In genomic region chr2:127185093-127185492, GRCh38 we compare ENCODE assay signal across 13 cellular contexts. TPM values are rescaled to one million over a fixed set of nuclear protein-coding genes. Genes with fewer than 3 reads are reported as not detected.
DNase-seq lines count a peak whose midpoint lies in the region; ATAC-seq and TF ChIP-seq lines count a peak whose summit lies in the region.
"Had no signal": no experiment of that assay in that cellular context is flagged by ENCODE, and none has a peak within 500 bp of the region (broad histone marks: within the 10 kb centered on the region; RNA-seq: fewer than 3 reads in every experiment).

No MANE protein-coding gene starts in this region.

- no peaks in the 10 kb centered on the region; the same call in 1 of the 2 replicates for H3F3A ChIP-seq in Loucy (ENCODE audit: low read depth)

- peak overlapping the region; percentile 39 to 46 for H3K27ac Mint-ChIP-seq in activated naive CD4-positive, alpha-beta T cell treated with anti-CD3 and anti-CD28 coated beads, Interleukin-2, amount 50 U/mL, for 72 hours

- no peak overlapping the region for H3K9ac ChIP-seq in Loucy (ENCODE audit: low read depth, low read length, poor library complexity, severe bottlenecking)

- H3K9me3 ChIP-seq in Loucy (ENCODE audit: insufficient read depth, low read depth, low read length) (no peaks in the 10 kb centered on the region), stomach (no peaks in the 10 kb centered on the region)

- H3K4me1 ChIP-seq in Loucy (ENCODE audit: insufficient read depth, low read length, poor library complexity, severe bottlenecking) (no peaks in the 10 kb centered on the region), stomach (no peaks in the 10 kb centered on the region)

- ATAC-seq in activated naive CD4-positive, alpha-beta T cell treated with anti-CD3 and anti-CD28 coated beads, Interleukin-2, amount 50 U/mL, for 72 hours: peak; percentile 32 to 50
- ATAC-seq in GM19463 (IDR thresholded peaks at IDR 0.05; ENCODE audit: unreplicated experiment): no peak

- no peak for TF ChIP-seq EP300 in stomach (IDR thresholded peaks at IDR 0.05)

- intact Hi-C loops in stomach (cut with DNase I; ENCODE audit: low total_unique reads): no loop called here

- TF ChIP-seq POLR2A in stomach (IDR thresholded peaks at IDR 0.05): no peak

- H2AFZ ChIP-seq in Loucy (ENCODE audit: low read length): no peak overlapping the region

- no peaks in the 10 kb centered on the region for H4K20me1 ChIP-seq in Loucy (ENCODE audit: insufficient read depth, low read length, poor library complexity, severe bottlenecking)

- no peaks in the 10 kb centered on the region for H3K9me2 ChIP-seq in Loucy (replicated peaks; ENCODE audit: low read depth, low read length)

- no peak overlapping the region for H3K27ac ChIP-seq in stomach
- H3K27ac ChIP-seq: left ventricle myocardium inferior had no signal

- H3K4me3 ChIP-seq in Loucy (ENCODE audit: low read length, poor library complexity, severe bottlenecking): no peak overlapping the region
- no peak overlapping the region for H3K4me3 ChIP-seq in stomach
- H3K4me3 ChIP-seq: left ventricle myocardium inferior had no signal

- TF ChIP-seq CTCF in Loucy (conservative IDR thresholded peaks at IDR 0.05; ENCODE audit: low read length) (0 out of 2 replicates have a peak, but pooled peaks have one; percentile 13), stomach (IDR thresholded peaks at IDR 0.05) (no peak)

- H3K36me3 ChIP-seq in Loucy (ENCODE audit: insufficient read depth, low read length) (no peaks in the 10 kb centered on the region), stomach (no peaks in the 10 kb centered on the region)
- H3K36me3 ChIP-seq: left ventricle myocardium inferior had no signal

- WGBS in stomach, 5 donors: 76 to 82% (median 81%) methylated on average over 7 to 9 of the region's 9 CpGs

- H3K79me2 ChIP-seq in Loucy (ENCODE audit: insufficient read depth, low read length): no peaks in the 10 kb centered on the region

- in situ Hi-C loops in KBM-7 (cut with MboI; ENCODE audit: low pct_unique_long_range_greater_than_20kb, low sequenced_read_pairs): no loop called here

- H3K4me2 ChIP-seq in Loucy (ENCODE audit: low read depth, low read length, poor library complexity, severe bottlenecking): no peak overlapping the region

- H3K9me3 Mint-ChIP-seq in activated naive CD4-positive, alpha-beta T cell treated with anti-CD3 and anti-CD28 coated beads, Interleukin-2, amount 50 U/mL, for 72 hours: peaks cover 4 to 8% of the 10 kb centered on the region in 2 donors

- DNase-seq in activated naive CD4-positive, alpha-beta T cell treated with anti-CD3 and anti-CD28 coated beads, Interleukin-2, amount 50 U/mL, for 72 hours (ENCODE audit: low spot score in 2 of 2): no peak
- DNase-seq in activated naive CD4-positive, alpha-beta T cell treated with Interleukin-2 at 50 U/mL for 16 hours: no peak
- DNase-seq in dermis blood vessel endothelial cell (peak; percentile 26), stomach (peak; percentile 24), KBM-7 (no peak), AG08396 (ENCODE audit: low spot score) (no peak)
- DNase-seq: caudate nucleus, foreskin melanocyte, left ventricle myocardium inferior, NCI-H1930, NCI-H510A had no signal

- H3K27me3 ChIP-seq in Loucy (ENCODE audit: insufficient read depth, low read length, poor library complexity, severe bottlenecking): no peaks in the 10 kb centered on the region
- H3K27me3 ChIP-seq in stomach: peaks cover 0 to 13% (median 0%) of the 10 kb centered on the region in 3 donors

- peaks cover 5 to 6% of the 10 kb centered on the region in 2 donors for H3K36me3 Mint-ChIP-seq in activated naive CD4-positive, alpha-beta T cell treated with anti-CD3 and anti-CD28 coated beads, Interleukin-2, amount 50 U/mL, for 72 hours

RNA-seq across cellular contexts. Expression of gene CYP27C1, which starts 35.0 kb away (rescaled TPM):
- not detected for total RNA-seq in activated naive CD4-positive, alpha-beta T cell treated with anti-CD3 and anti-CD28 coated beads, Interleukin-2, amount 50 U/mL, for 72 hours
- total RNA-seq in dermis blood vessel endothelial cell: not detected in 2 replicates
- 1 to 10 TPM in 1 of 5 donors, not detected in 4; 3.5 TPM for total RNA-seq in stomach
- polyA plus RNA-seq in stomach: under 1 TPM; 0.25 to 0.50 (median 0.31) TPM

Comparison
In these comparisons a context has a peak if more than half of its experiments do, and no peak if none do; other contexts are left out.
1. DNase-seq: peak in dermis blood vessel endothelial cell (single experiment) and stomach (single experiment); none in activated naive CD4-positive, alpha-beta T cell treated with anti-CD3 and anti-CD28 coated beads, Interleukin-2, amount 50 U/mL, for 72 hours (0 of 2), activated naive CD4-positive, alpha-beta T cell treated with Interleukin-2 at 50 U/mL for 16 hours (single experiment), KBM-7 (single experiment) and AG08396 (single experiment).